In genomic region chr3:51828297-51828696, GRCh38 we compare ENCODE assay signal across 34 cellular contexts. TPM values are rescaled to one million over a fixed set of nuclear protein-coding genes. Genes with fewer than 3 reads are reported as not detected.
"Had no signal": no experiment of that assay in that cellular context is flagged by ENCODE, and none has a peak within 500 bp of the region (broad histone marks: within the 10 kb centered on the region; RNA-seq: fewer than 3 reads in every experiment).

No MANE protein-coding gene starts in this region.

- H3K4me1 ChIP-seq: stomach, suprapubic skin, testis, thyroid gland, tibial artery, tibial nerve, transverse colon, upper lobe of left lung, upper lobe of right lung, uterus, vagina had no signal

- H3K4me3 ChIP-seq: stomach, suprapubic skin, testis, thoracic aorta, thyroid gland, tibial artery, tibial nerve, transverse colon, upper lobe of left lung, upper lobe of right lung, uterus, vagina had no signal

- DNase-seq: stimulated activated CD4-positive, alpha-beta T cell treated with anti-CD3 and anti-CD28 coated beads, Interleukin-2, amount 100 ng/mL, for 48 hours; stimulated activated CD4-positive, alpha-beta T cell treated with anti-CD3 and anti-CD28 coated beads, Interleukin-4, amount 100 ng/mL, for 1 hour; stimulated activated CD4-positive, alpha-beta T cell treated with anti-CD3 and anti-CD28 coated beads, Interleukin-4, amount 100 ng/mL, for 24 hours; stimulated activated CD4-positive, alpha-beta T cell treated with anti-CD3 and anti-CD28 coated beads, Interleukin-4, amount 100 ng/mL, for 4 hours; stimulated activated CD8-positive, alpha-beta memory T cell treated with anti-CD3 and anti-CD28 coated beads, Interleukin-4, amount 100 ng/mL, for 48 hours; stimulated activated naive B cell treated with anti-CD40 and anti-IgM and Interleukin-4, amounts not matched to agents 10 μg/mL and 1 μg/mL and 100 μg/mL, for 72 hours; stimulated activated naive CD4-positive, alpha-beta T cell; stimulated activated naive CD4-positive, alpha-beta T cell treated with Interleukin-2 at 50 U/mL for 16 hours; stimulated activated naive CD8-positive, alpha-beta T cell treated with anti-CD3 and anti-CD28 coated beads, Interleukin-15, amount 100 ng/mL, for 72 hours; stimulated activated naive CD8-positive, alpha-beta T cell treated with anti-CD3 and anti-CD28 coated beads, Interleukin-15, Interleukin-2, amounts not matched to agents 100 U/mL and 50 U/mL, for 24 hours; stomach; substantia nigra; testis; thyroid gland; tibial artery; transverse colon; trophoblast cell; upper lobe of left lung; upper lobe of right lung; uterus had no signal

- H3K36me3 Mint-ChIP-seq: stimulated activated effector memory CD8-positive, alpha-beta T cell treated with anti-CD3 and anti-CD28 coated beads, Interleukin-12 subunit alpha, Interleukin-12 subunit beta, amount 100 ng/mL, for 72 hours; stimulated activated memory B cell treated with anti-CD40 and anti-IgM and Interleukin-4, amounts not matched to agents 10 μg/mL and 1 μg/mL and 100 μg/mL, for 72 hours; stimulated activated naive B cell treated with anti-CD40 and anti-IgM and Interleukin-4, amounts not matched to agents 10 μg/mL and 1 μg/mL and 100 μg/mL, for 72 hours; type B pancreatic cell had no signal

- ATAC-seq: stimulated activated effector memory CD8-positive, alpha-beta T cell treated with anti-CD3 and anti-CD28 coated beads, Interleukin-12 subunit alpha, Interleukin-12 subunit beta, amount 100 ng/mL, for 72 hours; stimulated activated memory B cell treated with anti-CD40 and anti-IgM and Interleukin-4, amounts not matched to agents 10 μg/mL and 1 μg/mL and 100 μg/mL, for 72 hours; stimulated activated naive B cell treated with anti-CD40 and anti-IgM and Interleukin-4, amounts not matched to agents 10 μg/mL and 1 μg/mL and 100 μg/mL, for 72 hours; stimulated activated naive CD8-positive, alpha-beta T cell treated with anti-CD3 and anti-CD28 coated beads, Interleukin-15, amount 100 ng/mL, for 72 hours; stimulated activated naive CD8-positive, alpha-beta T cell treated with anti-CD3 and anti-CD28 coated beads, Interleukin-15, Interleukin-2, amounts not matched to agents 100 U/mL and 50 U/mL, for 24 hours; upper lobe of right lung had no signal

- FAIRE-seq: urothelium cell line had no signal

- H3K36me3 ChIP-seq: stomach, suprapubic skin, thoracic aorta, thyroid gland, tibial artery, tibial nerve, transverse colon, upper lobe of left lung, upper lobe of right lung, uterus, vagina had no signal

- H3K27me3 ChIP-seq: stomach, suprapubic skin, testis, thyroid gland, tibial nerve, upper lobe of left lung, uterus, vagina had no signal

- H3K9me3 ChIP-seq: suprapubic skin, testis, thyroid gland, uterus, vagina had no signal

- H3K4me3 Mint-ChIP-seq: stimulated activated effector memory CD8-positive, alpha-beta T cell treated with anti-CD3 and anti-CD28 coated beads, Interleukin-12 subunit alpha, Interleukin-12 subunit beta, amount 100 ng/mL, for 72 hours; stimulated activated memory B cell treated with anti-CD40 and anti-IgM and Interleukin-4, amounts not matched to agents 10 μg/mL and 1 μg/mL and 100 μg/mL, for 72 hours; stimulated activated naive B cell treated with anti-CD40 and anti-IgM and Interleukin-4, amounts not matched to agents 10 μg/mL and 1 μg/mL and 100 μg/mL, for 72 hours; stimulated activated naive CD8-positive, alpha-beta T cell treated with anti-CD3 and anti-CD28 coated beads, Interleukin-15, amount 100 ng/mL, for 72 hours; stimulated activated naive CD8-positive, alpha-beta T cell treated with anti-CD3 and anti-CD28 coated beads, Interleukin-15, Interleukin-2, amounts not matched to agents 100 ng/mL and 50 ng/mL, for 24 hours; type B pancreatic cell had no signal

- H3K4me1 Mint-ChIP-seq: stimulated activated memory B cell treated with anti-CD40 and anti-IgM and Interleukin-4, amounts not matched to agents 10 μg/mL and 1 μg/mL and 100 μg/mL, for 72 hours; stimulated activated naive B cell treated with anti-CD40 and anti-IgM and Interleukin-4, amounts not matched to agents 10 μg/mL and 1 μg/mL and 100 μg/mL, for 72 hours; stimulated activated naive CD8-positive, alpha-beta T cell treated with anti-CD3 and anti-CD28 coated beads, Interleukin-15, amount 100 ng/mL, for 72 hours had no signal

- H3K9me3 Mint-ChIP-seq: type B pancreatic cell had no signal

- H3K27ac Mint-ChIP-seq: stimulated activated effector memory CD8-positive, alpha-beta T cell treated with anti-CD3 and anti-CD28 coated beads, Interleukin-12 subunit alpha, Interleukin-12 subunit beta, amount 100 ng/mL, for 72 hours; stimulated activated memory B cell treated with anti-CD40 and anti-IgM and Interleukin-4, amounts not matched to agents 10 μg/mL and 1 μg/mL and 100 μg/mL, for 72 hours; stimulated activated naive B cell treated with anti-CD40 and anti-IgM and Interleukin-4, amounts not matched to agents 10 μg/mL and 1 μg/mL and 100 μg/mL, for 72 hours; stimulated activated naive CD8-positive, alpha-beta T cell treated with anti-CD3 and anti-CD28 coated beads, Interleukin-15, Interleukin-2, amounts not matched to agents 100 ng/mL and 50 ng/mL, for 24 hours; type B pancreatic cell had no signal

- H3K27ac ChIP-seq: stomach, suprapubic skin, testis, thoracic aorta, thyroid gland, tibial artery, tibial nerve, transverse colon, upper lobe of left lung, upper lobe of right lung, uterus, vagina had no signal

RNA-seq across cellular contexts. Expression of gene IQCF2, which starts 33.1 kb away (rescaled TPM):
- total RNA-seq: stomach, subcutaneous adipose tissue, suprapubic skin, temporal lobe, thoracic aorta, thyroid gland, tibial nerve, transverse colon, upper lobe of left lung, upper lobe of right lung, ureter, urinary bladder, uterus, vagina had no signal
- polyA plus RNA-seq: stomach, thymus, urinary bladder had no signal

RNA-seq across cellular contexts. Expression of gene IQCF5, which starts 47.1 kb away (rescaled TPM):
- total RNA-seq: stomach, subcutaneous adipose tissue, suprapubic skin, temporal lobe, thoracic aorta, thyroid gland, tibial nerve, transverse colon, upper lobe of left lung, upper lobe of right lung, ureter, urinary bladder, uterus, vagina had no signal
- polyA plus RNA-seq: stomach, thymus, urinary bladder had no signal

RNA-seq across cellular contexts. Expression of gene IQCF6, which starts 49.3 kb away (rescaled TPM):
- total RNA-seq: stomach, subcutaneous adipose tissue, suprapubic skin, temporal lobe, thoracic aorta, thyroid gland, tibial nerve, transverse colon, upper lobe of left lung, upper lobe of right lung, ureter, urinary bladder, uterus, vagina had no signal
- polyA plus RNA-seq: stomach, thymus, urinary bladder had no signal
